In the genomic region with DNA sequence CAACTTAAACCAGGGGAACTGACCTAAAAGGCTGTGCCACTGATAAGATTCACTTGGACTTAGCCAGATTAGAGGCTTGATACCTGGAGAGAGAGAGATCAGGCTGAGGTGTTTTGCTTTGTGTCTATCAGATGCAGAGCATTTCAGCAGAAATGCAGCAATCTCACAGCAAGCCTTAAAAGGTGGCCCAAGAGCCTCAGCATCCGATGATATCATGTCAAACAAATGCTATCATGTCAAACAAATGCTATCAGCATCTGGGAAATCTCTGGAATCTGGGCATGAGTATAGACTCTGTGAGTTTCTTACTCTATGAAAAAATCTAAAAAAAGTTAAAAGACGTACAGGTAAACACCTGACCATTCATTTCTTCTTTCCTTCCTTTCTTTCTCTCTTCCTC, we compare ENCODE assay signal across 1 cellular context.
TF ChIP-seq lines count a peak whose summit lies in the region.

No MANE protein-coding gene starts in this region.

TF ChIP-seq in GM23338, 12 proteins besides CTCF, POLR2A, EP300 and RAD21 (continued from another document):
- TF ChIP-seq, protein P1, sequence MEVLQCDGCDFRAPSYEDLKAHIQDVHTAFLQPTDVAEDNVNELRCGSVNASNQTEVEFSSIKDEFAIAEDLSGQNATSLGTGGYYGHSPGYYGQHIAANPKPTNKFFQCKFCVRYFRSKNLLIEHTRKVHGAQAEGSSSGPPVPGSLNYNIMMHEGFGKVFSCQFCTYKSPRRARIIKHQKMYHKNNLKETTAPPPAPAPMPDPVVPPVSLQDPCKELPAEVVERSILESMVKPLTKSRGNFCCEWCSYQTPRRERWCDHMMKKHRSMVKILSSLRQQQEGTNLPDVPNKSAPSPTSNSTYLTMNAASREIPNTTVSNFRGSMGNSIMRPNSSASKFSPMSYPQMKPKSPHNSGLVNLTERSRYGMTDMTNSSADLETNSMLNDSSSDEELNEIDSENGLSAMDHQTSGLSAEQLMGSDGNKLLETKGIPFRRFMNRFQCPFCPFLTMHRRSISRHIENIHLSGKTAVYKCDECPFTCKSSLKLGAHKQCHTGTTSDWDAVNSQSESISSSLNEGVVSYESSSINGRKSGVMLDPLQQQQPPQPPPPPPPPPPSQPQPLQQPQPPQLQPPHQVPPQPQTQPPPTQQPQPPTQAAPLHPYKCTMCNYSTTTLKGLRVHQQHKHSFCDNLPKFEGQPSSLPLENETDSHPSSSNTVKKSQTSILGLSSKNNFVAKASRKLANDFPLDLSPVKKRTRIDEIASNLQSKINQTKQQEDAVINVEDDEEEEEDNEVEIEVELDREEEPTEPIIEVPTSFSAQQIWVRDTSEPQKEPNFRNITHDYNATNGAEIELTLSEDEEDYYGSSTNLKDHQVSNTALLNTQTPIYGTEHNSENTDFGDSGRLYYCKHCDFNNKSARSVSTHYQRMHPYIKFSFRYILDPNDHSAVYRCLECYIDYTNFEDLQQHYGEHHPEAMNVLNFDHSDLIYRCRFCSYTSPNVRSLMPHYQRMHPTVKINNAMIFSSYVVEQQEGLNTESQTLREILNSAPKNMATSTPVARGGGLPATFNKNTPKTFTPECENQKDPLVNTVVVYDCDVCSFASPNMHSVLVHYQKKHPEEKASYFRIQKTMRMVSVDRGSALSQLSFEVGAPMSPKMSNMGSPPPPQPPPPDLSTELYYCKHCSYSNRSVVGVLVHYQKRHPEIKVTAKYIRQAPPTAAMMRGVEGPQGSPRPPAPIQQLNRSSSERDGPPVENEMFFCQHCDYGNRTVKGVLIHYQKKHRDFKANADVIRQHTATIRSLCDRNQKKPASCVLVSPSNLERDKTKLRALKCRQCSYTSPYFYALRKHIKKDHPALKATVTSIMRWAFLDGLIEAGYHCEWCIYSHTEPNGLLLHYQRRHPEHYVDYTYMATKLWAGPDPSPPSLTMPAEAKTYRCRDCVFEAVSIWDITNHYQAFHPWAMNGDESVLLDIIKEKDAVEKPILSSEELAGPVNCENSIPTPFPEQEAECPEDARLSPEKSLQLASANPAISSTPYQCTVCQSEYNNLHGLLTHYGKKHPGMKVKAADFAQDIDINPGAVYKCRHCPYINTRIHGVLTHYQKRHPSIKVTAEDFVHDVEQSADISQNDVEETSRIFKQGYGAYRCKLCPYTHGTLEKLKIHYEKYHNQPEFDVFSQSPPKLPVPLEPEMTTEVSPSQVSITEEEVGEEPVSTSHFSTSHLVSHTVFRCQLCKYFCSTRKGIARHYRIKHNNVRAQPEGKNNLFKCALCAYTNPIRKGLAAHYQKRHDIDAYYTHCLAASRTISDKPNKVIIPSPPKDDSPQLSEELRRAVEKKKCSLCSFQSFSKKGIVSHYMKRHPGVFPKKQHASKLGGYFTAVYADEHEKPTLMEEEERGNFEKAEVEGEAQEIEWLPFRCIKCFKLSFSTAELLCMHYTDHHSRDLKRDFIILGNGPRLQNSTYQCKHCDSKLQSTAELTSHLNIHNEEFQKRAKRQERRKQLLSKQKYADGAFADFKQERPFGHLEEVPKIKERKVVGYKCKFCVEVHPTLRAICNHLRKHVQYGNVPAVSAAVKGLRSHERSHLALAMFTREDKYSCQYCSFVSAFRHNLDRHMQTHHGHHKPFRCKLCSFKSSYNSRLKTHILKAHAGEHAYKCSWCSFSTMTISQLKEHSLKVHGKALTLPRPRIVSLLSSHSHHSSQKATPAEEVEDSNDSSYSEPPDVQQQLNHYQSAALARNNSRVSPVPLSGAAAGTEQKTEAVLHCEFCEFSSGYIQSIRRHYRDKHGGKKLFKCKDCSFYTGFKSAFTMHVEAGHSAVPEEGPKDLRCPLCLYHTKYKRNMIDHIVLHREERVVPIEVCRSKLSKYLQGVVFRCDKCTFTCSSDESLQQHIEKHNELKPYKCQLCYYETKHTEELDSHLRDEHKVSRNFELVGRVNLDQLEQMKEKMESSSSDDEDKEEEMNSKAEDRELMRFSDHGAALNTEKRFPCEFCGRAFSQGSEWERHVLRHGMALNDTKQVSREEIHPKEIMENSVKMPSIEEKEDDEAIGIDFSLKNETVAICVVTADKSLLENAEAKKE (CRISPR knock-in tag; IDR thresholded peaks at IDR 0.05), result no peak
- TF ChIP-seq EZH2 (IDR thresholded peaks at IDR 0.05; ENCODE audit: low read depth, unreplicated experiment), result no peak
- TF ChIP-seq STAT1 (IDR thresholded peaks at IDR 0.05; ENCODE audit: unreplicated experiment), result no peak
- TF ChIP-seq ZNF331 (CRISPR knock-in tag; IDR thresholded peaks at IDR 0.05; ENCODE audit: low read depth), result no peak
- TF ChIP-seq CREB1 (CRISPR knock-in tag; IDR thresholded peaks at IDR 0.05; ENCODE audit: low read depth), result no peak
- no peak for TF ChIP-seq NANOG (IDR thresholded peaks at IDR 0.05; ENCODE audit: borderline replicate concordance)
- TF ChIP-seq EZH2phosphoT487 (IDR thresholded peaks at IDR 0.05; ENCODE audit: unreplicated experiment), result no peak
- no peak for TF ChIP-seq JUNB (IDR thresholded peaks at IDR 0.05; ENCODE audit: unreplicated experiment)
- TF ChIP-seq, protein P2, sequence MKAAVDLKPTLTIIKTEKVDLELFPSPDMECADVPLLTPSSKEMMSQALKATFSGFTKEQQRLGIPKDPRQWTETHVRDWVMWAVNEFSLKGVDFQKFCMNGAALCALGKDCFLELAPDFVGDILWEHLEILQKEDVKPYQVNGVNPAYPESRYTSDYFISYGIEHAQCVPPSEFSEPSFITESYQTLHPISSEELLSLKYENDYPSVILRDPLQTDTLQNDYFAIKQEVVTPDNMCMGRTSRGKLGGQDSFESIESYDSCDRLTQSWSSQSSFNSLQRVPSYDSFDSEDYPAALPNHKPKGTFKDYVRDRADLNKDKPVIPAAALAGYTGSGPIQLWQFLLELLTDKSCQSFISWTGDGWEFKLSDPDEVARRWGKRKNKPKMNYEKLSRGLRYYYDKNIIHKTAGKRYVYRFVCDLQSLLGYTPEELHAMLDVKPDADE (IDR thresholded peaks at IDR 0.05), result no peak
